Comparison of ENCODE assay signal across 29 cellular contexts in genomic region chr6:127305741-127306140, GRCh38.
"Had no signal": no experiment of that assay in that cellular context is flagged by ENCODE, and none has a peak within 500 bp of the region (broad histone marks: within the 10 kb centered on the region; RNA-seq: fewer than 3 reads in every experiment).

No MANE protein-coding gene starts in this region.

- H3K36me3 ChIP-seq: adrenal gland, breast epithelium had no signal

- DNase-seq: activated CD4-positive, alpha-beta T cell treated with anti-CD3 and anti-CD28 coated beads, Interleukin-2, amount 10 ng/mL, durations not matched to agents 24 days and 14 days; activated CD4-positive, alpha-beta T cell treated with anti-CD3 and anti-CD28 coated beads, Interleukin-2, amount 50 U/mL, for 4 hours; activated CD8-positive, alpha-beta T cell treated with anti-CD3 and anti-CD28 coated beads for 36 hours; activated gamma-delta T cell treated with Interleukin-2 at 50 U/mL for 16 hours; activated naive CD4-positive, alpha-beta T cell treated with anti-CD3 and anti-CD28 coated beads for 36 hours; activated T-cell treated with anti-CD3 and anti-CD28 coated beads, Interleukin-2, amount 50 U/mL, for 24 hours; adrenal gland; body of pancreas; cerebellar nuclear complex; Karpas-422; NCI-H1105; NCI-H1417 treated with DMSO at 0.1 percent for 48 hours; NCI-H187 treated with DMSO at 0.1 percent for 48 hours; NCI-H2081; NCI-H345; NCI-H524 treated with DMSO at 0.1 percent for 48 hours; PC-3; Peyer's patch; RPMI8226; SHP77 treated with DMSO at 0.1 percent for 48 hours; SK-N-SH had no signal

- H3K4me2 ChIP-seq: SK-N-SH had no signal

- ATAC-seq: activated CD8-positive, alpha-beta T cell treated with anti-CD3 and anti-CD28 coated beads for 36 hours; activated naive CD4-positive, alpha-beta T cell treated with anti-CD3 and anti-CD28 coated beads, Interleukin-2, amount 50 U/mL, for 72 hours; body of pancreas; PC-3 had no signal

- FAIRE-seq: astrocyte, TTC549 had no signal

- H3K9me3 ChIP-seq: breast epithelium, Peyer's patch, SJSA1, SK-N-SH had no signal

- H3K27me3 Mint-ChIP-seq: activated CD4-positive, alpha-beta T cell treated with anti-CD3 and anti-CD28 coated beads, Interleukin-2, amount 10 ng/mL, durations not matched to agents 24 days and 14 days; activated CD8-positive, alpha-beta T cell treated with anti-CD3 and anti-CD28 coated beads for 36 hours; activated T-cell treated with anti-CD3 and anti-CD28 coated beads, Interleukin-2, amount 50 U/mL, for 24 hours had no signal

- H3K27me3 ChIP-seq: adrenal gland, body of pancreas, breast epithelium, Peyer's patch, SJSA1 had no signal

- H3K4me3 ChIP-seq: adrenal gland, body of pancreas, breast epithelium, Peyer's patch, SJSA1 had no signal

- H3K4me3 Mint-ChIP-seq: activated CD4-positive, alpha-beta T cell treated with anti-CD3 and anti-CD28 coated beads, Interleukin-2, amount 10 ng/mL, durations not matched to agents 24 days and 14 days; activated CD8-positive, alpha-beta T cell treated with anti-CD3 and anti-CD28 coated beads for 36 hours; activated naive CD4-positive, alpha-beta T cell treated with anti-CD3 and anti-CD28 coated beads for 36 hours; activated T-cell treated with anti-CD3 and anti-CD28 coated beads, Interleukin-2, amount 50 U/mL, for 24 hours; activated T-helper 1 cell treated with anti-CD3 and anti-CD28 coated beads, Interleukin-12 subunit alpha, Interleukin-12 subunit beta, Interleukin-2, Interleukin-4 antibody, amounts not matched to agents 30 ng/mL and 10 ng/mL and 1 ng/mL, durations not matched to agents 14 hours and 24 hours and 36 hours; T-helper 1 cell treated with Interleukin-12 subunit alpha and Interleukin-12 subunit beta and Interleukin-4 antibody, amounts not matched to agents 30 μg/mL and 1 μg/mL, for 36 hours; T-helper 2 cell treated with Interferon-gamma antibody and Interleukin-4, amounts not matched to agents 5 μg/mL and 100 μg/mL, for 36 hours had no signal

- H3K27ac Mint-ChIP-seq: activated CD4-positive, alpha-beta T cell treated with anti-CD3 and anti-CD28 coated beads, Interleukin-2, amount 10 ng/mL, durations not matched to agents 24 days and 14 days; activated CD8-positive, alpha-beta T cell treated with anti-CD3 and anti-CD28 coated beads for 36 hours; activated naive CD4-positive, alpha-beta T cell treated with anti-CD3 and anti-CD28 coated beads for 36 hours; activated naive CD4-positive, alpha-beta T cell treated with anti-CD3 and anti-CD28 coated beads, Interleukin-2, amount 50 U/mL, for 72 hours; activated T-helper 1 cell treated with anti-CD3 and anti-CD28 coated beads, Interleukin-12 subunit alpha, Interleukin-12 subunit beta, Interleukin-2, Interleukin-4 antibody, amounts not matched to agents 30 ng/mL and 10 ng/mL and 1 ng/mL, durations not matched to agents 14 hours and 24 hours and 36 hours; T-helper 1 cell treated with Interleukin-12 subunit alpha and Interleukin-12 subunit beta and Interleukin-4 antibody, amounts not matched to agents 30 μg/mL and 1 μg/mL, for 36 hours; T-helper 2 cell treated with Interferon-gamma antibody and Interleukin-4, amounts not matched to agents 5 μg/mL and 100 μg/mL, for 36 hours had no signal

- H3K9ac ChIP-seq: SK-N-SH had no signal

- H3K4me1 ChIP-seq: breast epithelium had no signal

- H3K27ac ChIP-seq: adrenal gland, body of pancreas, breast epithelium, Peyer's patch, SJSA1 had no signal
